In the genomic region with DNA sequence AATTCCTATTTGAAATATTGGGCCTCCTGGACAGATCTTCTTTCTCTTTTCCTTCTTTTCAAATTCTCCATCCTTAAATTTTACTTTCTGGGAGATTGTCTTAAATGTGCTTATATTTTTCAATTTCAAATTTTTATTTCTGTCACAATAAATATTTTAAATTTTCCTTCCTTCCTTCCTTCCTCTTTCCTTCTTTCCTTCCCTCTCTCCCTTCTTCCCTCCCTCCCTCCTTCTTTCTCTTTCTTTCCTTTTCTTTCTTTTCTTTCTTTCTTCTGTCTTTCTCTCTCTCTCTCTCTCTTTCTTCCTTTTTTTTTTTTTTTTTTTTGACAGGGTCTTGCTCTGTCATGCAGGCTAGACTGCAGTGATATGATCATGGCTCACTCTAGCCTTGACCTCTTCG, we compare ENCODE assay signal across 27 cellular contexts.
"Had no signal": no experiment of that assay in that cellular context is flagged by ENCODE, and none has a peak within 500 bp of the region (broad histone marks: within the 10 kb centered on the region; RNA-seq: fewer than 3 reads in every experiment).

No MANE protein-coding gene starts in this region.

- H3K9me3 Mint-ChIP-seq: dendritic cell treated with granulocyte-macrophage colony-stimulating factor and Interleukin-4, amounts not matched to agents 40 ng/mL and 50 ng/mL, for 4 days; effector memory CD8-positive, alpha-beta T cell had no signal

- H3K4me2 ChIP-seq: hepatocyte had no signal

- H3K4me3 ChIP-seq: colonic mucosa, coronary artery, dorsolateral prefrontal cortex, esophagus muscularis mucosa, esophagus squamous epithelium, gastrocnemius medialis, gastroesophageal sphincter, heart left ventricle, heart right ventricle, hepatocyte had no signal

- DNase-seq: colonic mucosa; cortex of kidney; dermis blood vessel endothelial cell; dorsolateral prefrontal cortex; effector CD4-positive, alpha-beta T cell; effector CD8-positive, alpha-beta T cell; effector memory CD4-positive, alpha-beta T cell; effector memory CD8-positive, alpha-beta T cell; endodermal cell; erythroblast; esophagus squamous epithelium; foreskin fibroblast; foreskin keratinocyte; foreskin melanocyte; gastrocnemius medialis; glutamatergic neuron; heart left ventricle; heart right ventricle had no signal

- H3K9me3 ChIP-seq: colonic mucosa, esophagus muscularis mucosa, esophagus squamous epithelium, gastrocnemius medialis, gastroesophageal sphincter, heart left ventricle, heart right ventricle had no signal

- H3K27ac ChIP-seq: colonic mucosa, coronary artery, dorsolateral prefrontal cortex, epithelial cell of prostate, esophagus muscularis mucosa, esophagus squamous epithelium, foreskin keratinocyte, gastrocnemius medialis, gastroesophageal sphincter, heart left ventricle, heart right ventricle, hepatocyte had no signal

- H3K27ac Mint-ChIP-seq: dendritic cell treated with granulocyte-macrophage colony-stimulating factor and Interleukin-4, amounts not matched to agents 40 ng/mL and 50 ng/mL, for 4 days; endodermal cell had no signal

- H3K27me3 Mint-ChIP-seq: dendritic cell treated with granulocyte-macrophage colony-stimulating factor and Interleukin-4, amounts not matched to agents 40 ng/mL and 50 ng/mL, for 4 days had no signal

- H3K36me3 ChIP-seq: colonic mucosa, esophagus muscularis mucosa, esophagus squamous epithelium, gastrocnemius medialis, gastroesophageal sphincter, heart left ventricle, heart right ventricle had no signal

- H3K4me3 Mint-ChIP-seq: dendritic cell treated with granulocyte-macrophage colony-stimulating factor and Interleukin-4, amounts not matched to agents 40 ng/mL and 50 ng/mL, for 4 days; effector memory CD8-positive, alpha-beta T cell; endodermal cell had no signal

- H2AFZ ChIP-seq: hepatocyte had no signal

- H3K79me2 ChIP-seq: hepatocyte had no signal

- H3K27me3 ChIP-seq: colonic mucosa, dorsolateral prefrontal cortex, esophagus muscularis mucosa, esophagus squamous epithelium, gastrocnemius medialis, gastroesophageal sphincter, heart left ventricle, heart right ventricle, hepatocyte had no signal

- ATAC-seq: effector memory CD8-positive, alpha-beta T cell; esophagus mucosa; foreskin keratinocyte; gastrocnemius medialis; gastroesophageal sphincter; heart left ventricle; heart right ventricle had no signal

- H3K4me1 ChIP-seq: colonic mucosa, esophagus muscularis mucosa, foreskin keratinocyte, gastrocnemius medialis, gastroesophageal sphincter had no signal

- FAIRE-seq: endometrium, frontal cortex had no signal
